Comparison of ENCODE assay signal across 2 cellular contexts in genomic region chr2:46878886-46879285, GRCh38.
TF ChIP-seq lines count a peak whose summit lies in the region.

No MANE protein-coding gene starts in this region.

TF ChIP-seq in GM23338, 12 proteins besides CTCF, POLR2A, EP300 and RAD21 (continued from another document):
- no peak for TF ChIP-seq ZNF462 (CRISPR knock-in tag; IDR thresholded peaks at IDR 0.05)
- no peak for TF ChIP-seq EZH2phosphoT487 (IDR thresholded peaks at IDR 0.05; ENCODE audit: unreplicated experiment)
- no peak for TF ChIP-seq EZH2 (IDR thresholded peaks at IDR 0.05; ENCODE audit: low read depth, unreplicated experiment)
- TF ChIP-seq ETS1 (IDR thresholded peaks at IDR 0.05): no peak
- no peak for TF ChIP-seq NANOG (IDR thresholded peaks at IDR 0.05; ENCODE audit: borderline replicate concordance)
- TF ChIP-seq STAT1 (IDR thresholded peaks at IDR 0.05; ENCODE audit: unreplicated experiment): no peak
- no peak for TF ChIP-seq JUNB (IDR thresholded peaks at IDR 0.05; ENCODE audit: unreplicated experiment)
- no peak for TF ChIP-seq POLR2AphosphoS5 (IDR thresholded peaks at IDR 0.05; ENCODE audit: low read depth)
- no peak for TF ChIP-seq REST (IDR thresholded peaks at IDR 0.05; ENCODE audit: unreplicated experiment)
- TF ChIP-seq ZNF114 (CRISPR knock-in tag; IDR thresholded peaks at IDR 0.05): no peak

TF ChIP-seq in K562, 482 proteins besides CTCF, POLR2A, EP300 and RAD21 (continued from another document):
- TF ChIP-seq BRF2 (IDR thresholded peaks at IDR 0.05; ENCODE audit: borderline replicate concordance, insufficient read depth, insufficient read length) (no peak), ATF6 (CRISPR knock-in tag; IDR thresholded peaks at IDR 0.05) (no peak), ZNF766 (CRISPR knock-in tag; conservative IDR thresholded peaks at IDR 0.05) (no peak), YY1 (IDR thresholded peaks at IDR 0.05; ENCODE audit: borderline replicate concordance in 1 of 3, control insufficient read depth in 1 of 3, extremely low read depth in 1 of 3, insufficient read depth in 3 of 3, insufficient read length in 1 of 3, insufficient replicate concordance in 2 of 3, low read depth in 1 of 3, low read length in 2 of 3) (no peak), ASH1L (IDR thresholded peaks at IDR 0.05; ENCODE audit: borderline replicate concordance, low read depth, partially characterized antibody) (no peak), ZBTB5 (IDR thresholded peaks at IDR 0.05) (no peak), ZNF561 (CRISPR knock-in tag; conservative IDR thresholded peaks at IDR 0.05) (no peak), HOXB6 (CRISPR knock-in tag; IDR thresholded peaks at IDR 0.05; ENCODE audit: borderline replicate concordance) (no peak), RFX7 (CRISPR knock-in tag; IDR thresholded peaks at IDR 0.05) (no peak), SRSF1 (IDR thresholded peaks at IDR 0.05; ENCODE audit: low read depth, low read length) (no peak), SMARCA5 (IDR thresholded peaks at IDR 0.05) (no peak), WHSC1 (IDR thresholded peaks at IDR 0.05; ENCODE audit: low read length) (no peak), SMARCB1 (IDR thresholded peaks at IDR 0.05; ENCODE audit: insufficient read length, low read depth) (no peak), MAFG (tag; conservative IDR thresholded peaks at IDR 0.05) (no peak)
